Comparison of ENCODE assay signal across 1 cellular context in genomic region chr14:105944632-105945610, GRCh38.
TF ChIP-seq lines count a peak whose summit lies in the region.

No MANE protein-coding gene starts in this region.

TF ChIP-seq in HepG2, 621 proteins besides CTCF, POLR2A, EP300 and RAD21 (continued from another document):
- TF ChIP-seq ZNF574 (CRISPR knock-in tag; IDR thresholded peaks at IDR 0.05) (peak; percentile 40; the same call in 1 of the 2 replicates), KDM2A (CRISPR knock-in tag; IDR thresholded peaks at IDR 0.05; ENCODE audit: borderline replicate concordance, low read depth) (peak; percentile 59; the same call in 1 of the 2 replicates), CREM (IDR thresholded peaks at IDR 0.05) (no peak), CREM (CRISPR knock-in tag; IDR thresholded peaks at IDR 0.05) (no peak), DRAP1 (CRISPR knock-in tag; IDR thresholded peaks at IDR 0.05) (no peak), BCL3 (CRISPR knock-in tag; IDR thresholded peaks at IDR 0.05) (peak; percentile 56; the same call in 1 of the 2 replicates), GTF3A (CRISPR knock-in tag; conservative IDR thresholded peaks at IDR 0.05) (no peak), ATF1 (CRISPR knock-in tag; IDR thresholded peaks at IDR 0.05) (no peak), SMC3 (IDR thresholded peaks at IDR 0.05; ENCODE audit: low read length) (peak; percentile 58; the same call in 1 of the 2 replicates), ZNF333 (CRISPR knock-in tag; IDR thresholded peaks at IDR 0.05; ENCODE audit: borderline replicate concordance) (no peak), DPF2 (CRISPR knock-in tag; IDR thresholded peaks at IDR 0.05; ENCODE audit: borderline replicate concordance, low read depth) (no peak), ZNF230 (CRISPR knock-in tag; IDR thresholded peaks at IDR 0.05) (no peak), KLF9 (CRISPR knock-in tag; IDR thresholded peaks at IDR 0.05; ENCODE audit: low read depth) (no peak), ZNF619 (CRISPR knock-in tag; IDR thresholded peaks at IDR 0.05) (peak; percentile 61; the same call in 1 of the 2 replicates), ZNF350 (CRISPR knock-in tag; IDR thresholded peaks at IDR 0.05; ENCODE audit: borderline replicate concordance, low read depth) (no peak), ZNF598 (CRISPR knock-in tag; IDR thresholded peaks at IDR 0.05; ENCODE audit: borderline replicate concordance) (no peak), MYPOP (CRISPR knock-in tag; IDR thresholded peaks at IDR 0.05) (0 out of 2 replicates have a peak, but pooled peaks have one; percentile 28), FOSL2 (CRISPR knock-in tag; IDR thresholded peaks at IDR 0.05) (peak; percentile 46), PAX8 (CRISPR knock-in tag; IDR thresholded peaks at IDR 0.05; ENCODE audit: borderline replicate concordance) (no peak), LCORL (IDR thresholded peaks at IDR 0.05) (no peak), LCORL (CRISPR knock-in tag; IDR thresholded peaks at IDR 0.05) (0 out of 2 replicates have a peak, but pooled peaks have one; percentile 20), ZNF850 (CRISPR knock-in tag; conservative IDR thresholded peaks at IDR 0.05) (no peak), YEATS4 (CRISPR knock-in tag; IDR thresholded peaks at IDR 0.05; ENCODE audit: borderline replicate concordance) (peak; percentile 43; the same call in 1 of the 2 replicates), FOSL1 (CRISPR knock-in tag; IDR thresholded peaks at IDR 0.05; ENCODE audit: borderline replicate concordance) (no peak), MXI1 (IDR thresholded peaks at IDR 0.05; ENCODE audit: borderline replicate concordance, low read depth, low read length) (peak; percentile 34; the same call in 1 of the 3 replicates), ATAD3A (CRISPR knock-in tag; IDR thresholded peaks at IDR 0.05) (no peak), ZNF44 (CRISPR knock-in tag; IDR thresholded peaks at IDR 0.05) (0 out of 2 replicates have a peak, but pooled peaks have one; percentile 35), STAT6 (CRISPR knock-in tag; IDR thresholded peaks at IDR 0.05; ENCODE audit: borderline replicate concordance) (no peak), HOMEZ (CRISPR knock-in tag; IDR thresholded peaks at IDR 0.05; ENCODE audit: low read depth) (no peak), ASH2L (IDR thresholded peaks at IDR 0.05; ENCODE audit: insufficient read length, low read depth, low read length) (peak; percentile 23), ERF (CRISPR knock-in tag; IDR thresholded peaks at IDR 0.05) (0 out of 2 replicates have a peak, but pooled peaks have one; percentile 29), ZNF276 (CRISPR knock-in tag; IDR thresholded peaks at IDR 0.05; ENCODE audit: low read depth) (no peak), THRA (CRISPR knock-in tag; IDR thresholded peaks at IDR 0.05; ENCODE audit: borderline replicate concordance) (peak; percentile 30; the same call in 1 of the 2 replicates), ZNF570 (CRISPR knock-in tag; IDR thresholded peaks at IDR 0.05; ENCODE audit: borderline replicate concordance) (no peak), ZNF512B (CRISPR knock-in tag; IDR thresholded peaks at IDR 0.05; ENCODE audit: borderline replicate concordance) (peak; percentile 62; the same call in 1 of the 2 replicates), HDAC1 (CRISPR knock-in tag; IDR thresholded peaks at IDR 0.05) (0 out of 2 replicates have a peak, but pooled peaks have one; percentile 26), MAX (IDR thresholded peaks at IDR 0.05) (0 out of 2 replicates have a peak, but pooled peaks have one; percentile 38), MAZ (IDR thresholded peaks at IDR 0.05; ENCODE audit: borderline replicate concordance, low read depth, low read length) (0 out of 2 replicates have a peak, but pooled peaks have one; percentile 38), MAZ (CRISPR knock-in tag; IDR thresholded peaks at IDR 0.05; ENCODE audit: low read depth) (0 out of 2 replicates have a peak, but pooled peaks have one; percentile 19), ZNF451 (CRISPR knock-in tag; IDR thresholded peaks at IDR 0.05) (peak; percentile 63; the same call in 1 of the 2 replicates), PITX1 (CRISPR knock-in tag; IDR thresholded peaks at IDR 0.05) (0 out of 2 replicates have a peak, but pooled peaks have one; percentile 17), ZBTB33 (CRISPR knock-in tag; IDR thresholded peaks at IDR 0.05) (0 out of 2 replicates have a peak, but pooled peaks have one; percentile 10), PHF21A (CRISPR knock-in tag; IDR thresholded peaks at IDR 0.05) (no peak)
